11 cellular contexts compared by ENCODE assay signal in genomic region chr12:111174283-111175108, GRCh38.
DNase-seq lines count a peak whose midpoint lies in the region; ATAC-seq and TF ChIP-seq lines count a peak whose summit lies in the region.
"Had no signal": no experiment of that assay in that cellular context is flagged by ENCODE, and none has a peak within 500 bp of the region (broad histone marks: within the 10 kb centered on the region; RNA-seq: fewer than 3 reads in every experiment).

No MANE protein-coding gene starts in this region.

- no peak for DNase-seq in CD14-positive monocyte (ENCODE audit: low spot score)
- DNase-seq in GM13977 (ENCODE audit: low spot score): peak; percentile 51
- no peak for DNase-seq in RWPE2 (ENCODE audit: low spot score)
- DNase-seq in iPS-NIHi7 (ENCODE audit: extremely low spot score): peak; percentile 71
- DNase-seq in DMS153 (lab: John Stamatoyannopoulos, UW): no peak
- DNase-seq in NCI-H2029 (lab: John Stamatoyannopoulos, UW): no peak
- no peak for DNase-seq in occipital lobe (lab: John Stamatoyannopoulos, UW)
- DNase-seq in KG1 (lab: John Stamatoyannopoulos, UW): no peak
- DNase-seq: NCI-H2081 treated with DMSO at 0.1 percent for 48 hours had no signal

- no peaks in the 10 kb centered on the region for H3K9me3 ChIP-seq in RWPE2 (ENCODE audit: severe bottlenecking)
- H3K9me3 ChIP-seq: thyroid gland had no signal

- in situ Hi-C loops in GM13977 (cut with MboI; ENCODE audit: low pct_unique_long_range_greater_than_20kb, low sequenced_read_pairs, unreplicated experiment): no loop called here

- no peaks in the 10 kb centered on the region for H3K36me3 ChIP-seq in RWPE2 (ENCODE audit: low read depth)
- H3K36me3 ChIP-seq: thyroid gland had no signal

- ATAC-seq in RWPE2 (ENCODE audit: low read depth): no peak

- H3K36me3 Mint-ChIP-seq in CD14-positive monocyte: peaks cover 0 to 2% of the 10 kb centered on the region in 2 donors
- H3K36me3 Mint-ChIP-seq: activated naive CD8-positive, alpha-beta T cell had no signal

- H3K4me3 Mint-ChIP-seq in CD14-positive monocyte: no peak overlapping the region
- H3K4me3 Mint-ChIP-seq: activated naive CD8-positive, alpha-beta T cell had no signal

- TF ChIP-seq CTCF in CD14-positive monocyte (IDR thresholded peaks at IDR 0.05): peak; percentile 22
- peak; percentile 42 for TF ChIP-seq CTCF in GM13977 (IDR thresholded peaks at IDR 0.05; ENCODE audit: extremely low read depth, insufficient read depth, missing control alignments)
- peak; percentile 37 for TF ChIP-seq CTCF in RWPE2 (IDR thresholded peaks at IDR 0.05; ENCODE audit: poor library complexity, severe bottlenecking)

- H3K27me3 Mint-ChIP-seq in CD14-positive monocyte (ENCODE audit: low read depth in 3 of 3): peaks cover 0 to 7% (median 3%) of the 10 kb centered on the region in 3 donors

- peaks cover 0 to 6% (median 0%) of the 10 kb centered on the region in 7 donors for H3K9me3 Mint-ChIP-seq in CD14-positive monocyte

- no peaks in the 10 kb centered on the region for H3K4me1 ChIP-seq in RWPE2 (ENCODE audit: insufficient read depth, poor library complexity, severe bottlenecking)
- H3K4me1 ChIP-seq: thyroid gland had no signal

- no peak overlapping the region for H3K27ac ChIP-seq in RWPE2 (ENCODE audit: poor library complexity, severe bottlenecking)
- H3K27ac ChIP-seq: thyroid gland had no signal

- peak overlapping the region; percentile 60 to 90 (median 80) for H3K27ac Mint-ChIP-seq in CD14-positive monocyte
- H3K27ac Mint-ChIP-seq: activated naive CD8-positive, alpha-beta T cell had no signal

- intact Hi-C loops in CD14-positive monocyte (cut with micrococcal nuclease): no loop called here

- H3K4me3 ChIP-seq in RWPE2 (ENCODE audit: severe bottlenecking): no peak overlapping the region
- H3K4me3 ChIP-seq: thyroid gland had no signal

- H3K27me3 ChIP-seq in RWPE2 (ENCODE audit: insufficient read depth, poor library complexity, severe bottlenecking): no peaks in the 10 kb centered on the region
- H3K27me3 ChIP-seq: thyroid gland had no signal

- H3K4me1 Mint-ChIP-seq in CD14-positive monocyte: peaks cover 86% of the 10 kb centered on the region

Comparison
In these comparisons a context has a peak if more than half of its experiments do, and no peak if none do; other contexts are left out.
1. DNase-seq: peak in GM13977 (single experiment) and iPS-NIHi7 (single experiment); none in CD14-positive monocyte (single experiment), RWPE2 (single experiment), DMS153 (single experiment), NCI-H2029 (single experiment), occipital lobe (single experiment) and KG1 (single experiment).
2. Peak in every context shown above with its lines, with median percentiles within 50 percentile points of each other: CTCF ChIP-seq.